8 cellular contexts compared by ENCODE assay signal in genomic region chr19:54189668-54190502, GRCh38. TPM values are rescaled to one million over a fixed set of nuclear protein-coding genes. Genes with fewer than 3 reads are reported as not detected.
DNase-seq lines count a peak whose midpoint lies in the region; ATAC-seq lines count a peak whose summit lies in the region.

No MANE protein-coding gene starts in this region.

- DNase-seq in C1 segment of cervical spinal cord (lab: John Stamatoyannopoulos, UW) (peak; percentile 99 to 100 (median 100)), NCI-H69 (lab: John Stamatoyannopoulos, UW) (peak; percentile 100), cortex of kidney (lab: John Stamatoyannopoulos, UW) (peak; percentile 98), left colon (peak; percentile 100)
- DNase-seq in activated CD4-positive, alpha-beta T cell treated with anti-CD3 and anti-CD28 coated beads, Interleukin-2, amount 50 U/mL, for 1 hour: peak; percentile 100
- DNase-seq in stimulated activated CD4-positive, alpha-beta T cell treated with anti-CD3 and anti-CD28 coated beads, Interleukin-1b, Interleukin-23, amount 100 ng/mL, for 4 hours (ENCODE audit: low read depth in 2 of 2): peak; percentile 99

- intact Hi-C loops in left colon (cut with DNase I, micrococcal nuclease): no loop called here

- ATAC-seq in GM19372 (IDR thresholded peaks at IDR 0.05; ENCODE audit: low read depth, unreplicated experiment): peak; percentile 42
- peak; percentile 39 for ATAC-seq in HG03521 (IDR thresholded peaks at IDR 0.05; ENCODE audit: unreplicated experiment)
- peak; percentile 60 for ATAC-seq in left colon

RNA-seq across cellular contexts. Expression of gene MBOAT7, which starts 0.5 kb away (rescaled TPM):
- 100 to 1,000 TPM; 144 to 152 TPM for total RNA-seq in left colon

RNA-seq across cellular contexts. Expression of gene TSEN34, which starts 1.2 kb away (rescaled TPM):
- 10 to 100 TPM; 38.9 to 41.6 TPM for total RNA-seq in left colon

RNA-seq across cellular contexts. Expression of gene RPS9, which starts 10.8 kb away (rescaled TPM):
- total RNA-seq in left colon: 1,000 to 10,000 TPM in 1 of 2 donors, 100 to 1,000 TPM in 1; 962 to 1,034 TPM

RNA-seq across cellular contexts. Expression of gene TMC4, which starts 16.9 kb away (rescaled TPM):
- total RNA-seq in left colon: 100 to 1,000 TPM; 209 to 217 TPM

RNA-seq across cellular contexts. Expression of gene LENG1, which starts 30.4 kb away (rescaled TPM):
- total RNA-seq in left colon: 1 to 10 TPM; 5.3 to 7.3 TPM

Comparison
In these comparisons a context has a peak if more than half of its experiments do, and no peak if none do; other contexts are left out.
1. Peak in every context shown above with its lines: DNase-seq and ATAC-seq.